ENCODE assay signal across 8 cellular contexts in the genomic region with DNA sequence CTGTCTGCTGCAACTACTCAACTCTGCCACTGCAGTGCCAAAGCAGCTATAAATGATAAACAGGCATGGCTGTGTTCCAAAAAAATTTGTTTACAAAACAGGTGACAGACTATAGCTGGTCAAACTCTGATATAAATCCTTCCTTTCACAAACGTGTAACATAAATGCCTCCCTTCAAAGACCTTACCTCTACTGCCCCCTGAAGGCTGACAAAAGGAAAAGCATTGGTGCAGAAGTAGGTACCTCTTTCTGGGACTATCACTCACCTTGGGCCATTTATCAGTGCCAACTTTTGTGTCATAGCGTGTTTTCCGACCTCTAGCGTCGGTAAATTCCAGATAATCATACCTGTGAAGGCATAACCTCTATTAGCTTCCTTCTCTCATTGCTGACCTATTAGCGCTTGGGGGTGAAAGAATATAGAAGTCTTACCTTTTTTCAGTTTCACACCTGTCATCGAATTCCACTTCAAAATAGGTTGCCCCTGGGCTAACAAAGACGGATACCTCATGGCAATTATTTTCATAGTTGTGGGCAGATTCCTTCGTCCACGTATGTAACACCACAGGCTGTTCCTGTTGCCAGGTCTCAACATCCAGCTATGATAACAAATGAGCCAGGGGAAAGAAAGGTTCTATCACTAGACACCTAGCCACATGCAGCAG.
A peak's percentile ranks its signal among the peaks of the same experiment; 100 is the strongest.
DNase-seq lines count a peak whose midpoint lies in the region; ATAC-seq and TF ChIP-seq lines count a peak whose summit lies in the region.

No MANE protein-coding gene starts in this region.

- peak overlapping the region in 3 of 4 donors; percentile 52 to 76 (median 71) for H3K27ac ChIP-seq in gastroesophageal sphincter
- H3K27ac ChIP-seq in prostate gland = peak overlapping the region; percentile 10 to 66
- H3K27ac ChIP-seq in ovary = no peak overlapping the region

- no peaks in the 10 kb centered on the region for H3K27me3 Mint-ChIP-seq in activated T-cell treated with anti-CD3 and anti-CD28 coated beads, Interleukin-2, amount 50 U/mL, for 72 hours (ENCODE audit: low read depth)
- no peaks in the 10 kb centered on the region for H3K27me3 Mint-ChIP-seq in T-cell

- peak in 1 of 2 donors; percentile 54 for ATAC-seq in activated T-cell treated with anti-CD3 and anti-CD28 coated beads, Interleukin-2, amount 50 U/mL, for 72 hours (replicated peaks in 1 of 2)
- ATAC-seq in GM21786 (IDR thresholded peaks at IDR 0.05; ENCODE audit: unreplicated experiment) (peak; percentile 20), T-cell (replicated peaks in 1 of 4) (peak in 3 of 4 experiments; percentile 50 to 57 (median 57)), gastroesophageal sphincter (peak; percentile 46)

- H3K4me1 ChIP-seq in gastroesophageal sphincter (peaks cover 0 to 28% (median 2%) of the 10 kb centered on the region in 3 donors), prostate gland (replicated peaks) (peaks cover 3% of the 10 kb centered on the region), ovary (ENCODE audit: insufficient read depth) (no peaks in the 10 kb centered on the region)

- POLR2A ChIA-PET in T-cell (lab: Charles Lee) = no interaction called here

- TF ChIP-seq POLR2A in gastroesophageal sphincter (IDR thresholded peaks at IDR 0.05) (no peak), prostate gland (IDR thresholded peaks at IDR 0.05) (no peak), ovary (IDR thresholded peaks at IDR 0.05) (no peak)

- TF ChIP-seq EP300 in gastroesophageal sphincter (IDR thresholded peaks at IDR 0.05) (no peak), ovary (IDR thresholded peaks at IDR 0.05) (no peak)

- H3K9me3 ChIP-seq in gastroesophageal sphincter = no peaks in the 10 kb centered on the region
- H3K9me3 ChIP-seq in prostate gland = no peaks in the 10 kb centered on the region
- no peaks in the 10 kb centered on the region for H3K9me3 ChIP-seq in ovary

- H3K4me1 Mint-ChIP-seq in activated T-cell treated with anti-CD3 and anti-CD28 coated beads, Interleukin-2, amount 50 U/mL, for 72 hours (ENCODE audit: low read depth) = no peaks in the 10 kb centered on the region
- no peaks in the 10 kb centered on the region for H3K4me1 Mint-ChIP-seq in T-cell

- CTCF ChIA-PET in T-cell (lab: Charles Lee) = interaction anchor here in 1 of 2 donors (0.6 to 2.6 kb wide), 5 partner anchors 31 to 310 kb away, joined by 4 to 8 read pairs (median 4); a partner anchor contains a TSS

- intact Hi-C loops in prostate gland (cut with DNase I) = loop anchor here (5.0 kb wide), 1 partner anchor 158 kb away; a partner anchor contains a TSS
- intact Hi-C loops in ovary (cut with DNase I) = loop anchor here in 1 of 4 donors (5.0 kb wide), 1 partner anchor 213 kb away; no protein-coding TSS in a partner anchor

- peak; percentile 8 to 28 for DNase-seq in activated T-cell treated with anti-CD3 and anti-CD28 coated beads, Interleukin-2, amount 50 U/mL, for 72 hours
- no peak for DNase-seq in activated T-cell treated with anti-CD3 and anti-CD28 coated beads, Interleukin-2, amount 50 U/mL, for 48 hours
- peak in 5 of 34 experiments; percentile 1 to 27 (median 10) for DNase-seq in T-cell
- no peak for DNase-seq in prostate gland (ENCODE audit: low spot score)
- no peak for DNase-seq in ovary

- H3K27ac Mint-ChIP-seq in activated T-cell treated with anti-CD3 and anti-CD28 coated beads, Interleukin-2, amount 50 U/mL, for 72 hours = peak overlapping the region; percentile 36
- no peak overlapping the region for H3K27ac Mint-ChIP-seq in T-cell

- no peaks in the 10 kb centered on the region for H3K27me3 ChIP-seq in gastroesophageal sphincter
- H3K27me3 ChIP-seq in prostate gland (replicated peaks; ENCODE audit: insufficient read depth) = no peaks in the 10 kb centered on the region
- H3K27me3 ChIP-seq in ovary = no peaks in the 10 kb centered on the region

- H3K4me3 Mint-ChIP-seq in activated T-cell treated with anti-CD3 and anti-CD28 coated beads, Interleukin-2, amount 50 U/mL, for 72 hours = no peak overlapping the region
- H3K4me3 Mint-ChIP-seq in T-cell = no peak overlapping the region

- WGBS in gastroesophageal sphincter (ENCODE audit: low coverage in 1 of 2), 2 donors = 53 to 61% methylated on average over 10 of the region's 10 CpGs
- 64% methylated on average over 10 of the region's 10 CpGs for WGBS in prostate gland
- 65 to 73% (median 66%) methylated on average over 10 of the region's 10 CpGs for WGBS in ovary, 3 donors

- H3K4me3 ChIP-seq in gastroesophageal sphincter (no peak overlapping the region), prostate gland (no peak overlapping the region), ovary (no peak overlapping the region)

- peak; percentile 84 for TF ChIP-seq CTCF in LNCAP (IDR thresholded peaks at IDR 0.05)
- peak; percentile 47 to 63 (median 54) for TF ChIP-seq CTCF in gastroesophageal sphincter (IDR thresholded peaks at IDR 0.05)
- peak in 3 of 4 experiments; percentile 54 to 67 (median 58) for TF ChIP-seq CTCF in prostate gland (IDR thresholded peaks at IDR 0.05)
- peak in 1 of 3 donors; percentile 38 for TF ChIP-seq CTCF in ovary (IDR thresholded peaks at IDR 0.05)

- H3K36me3 Mint-ChIP-seq in activated T-cell treated with anti-CD3 and anti-CD28 coated beads, Interleukin-2, amount 50 U/mL, for 72 hours (ENCODE audit: insufficient read depth in 2 of 2) = peaks cover 12 to 24% of the 10 kb centered on the region in 2 donors
- H3K36me3 Mint-ChIP-seq in T-cell = peaks cover 74% of the 10 kb centered on the region

- peaks cover 6 to 97% of the 10 kb centered on the region in 2 donors for H3K36me3 ChIP-seq in gastroesophageal sphincter
- H3K36me3 ChIP-seq in prostate gland = peaks cover 6 to 7% of the 10 kb centered on the region in 2 donors
- no peaks in the 10 kb centered on the region for H3K36me3 ChIP-seq in ovary

- no peaks in the 10 kb centered on the region for H3K9me3 Mint-ChIP-seq in activated T-cell treated with anti-CD3 and anti-CD28 coated beads, Interleukin-2, amount 50 U/mL, for 72 hours
- no peaks in the 10 kb centered on the region for H3K9me3 Mint-ChIP-seq in T-cell

Comparison
In these comparisons a context has a peak if more than half of its experiments do, and no peak if none do; other contexts are left out.
1. DNase-seq: peak in activated T-cell treated with anti-CD3 and anti-CD28 coated beads, Interleukin-2, amount 50 U/mL, for 72 hours (2 of 2); none in activated T-cell treated with anti-CD3 and anti-CD28 coated beads, Interleukin-2, amount 50 U/mL, for 48 hours (0 of 2), prostate gland (single experiment) and ovary (0 of 5).
2. H3K27ac ChIP-seq: peak in gastroesophageal sphincter (3 of 4) and prostate gland (2 of 2); none in ovary (0 of 2).